Comparison of ENCODE assay signal across 15 cellular contexts in the genomic region with DNA sequence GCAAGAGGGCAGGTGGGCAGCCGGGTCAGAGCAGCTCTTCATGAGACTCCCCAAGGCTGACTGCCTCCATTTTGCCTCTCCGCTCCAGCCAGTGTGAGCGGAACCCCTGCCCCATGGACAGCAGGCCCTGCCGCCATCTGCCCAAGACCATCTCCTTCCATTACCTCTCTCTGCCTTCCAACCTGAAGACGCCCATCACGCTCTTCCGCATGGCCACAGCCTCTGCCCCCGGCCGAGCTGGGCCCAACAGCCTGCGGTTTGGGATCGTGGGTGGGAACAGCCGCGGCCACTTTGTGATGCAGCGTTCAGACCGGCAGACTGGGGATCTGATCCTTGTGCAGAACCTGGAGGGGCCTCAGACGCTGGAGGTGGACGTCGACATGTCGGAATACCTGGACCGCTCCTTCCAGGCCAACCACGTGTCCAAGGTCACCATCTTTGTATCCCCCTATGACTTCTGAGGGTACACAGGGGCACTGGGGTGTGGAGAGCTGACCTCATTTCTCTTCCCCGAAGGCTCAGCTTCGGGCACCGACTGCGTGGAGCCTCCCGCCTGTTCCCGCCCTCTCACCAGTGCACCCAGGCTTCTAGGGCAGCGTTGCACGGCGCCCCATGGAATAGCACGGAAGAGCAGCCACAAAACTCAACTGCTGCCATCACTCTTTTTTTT. TPM values are rescaled to one million over a fixed set of nuclear protein-coding genes. Genes with fewer than 3 reads are reported as not detected.
DNase-seq lines count a peak whose midpoint lies in the region; ATAC-seq and TF ChIP-seq lines count a peak whose summit lies in the region.
"Had no signal": no experiment of that assay in that cellular context is flagged by ENCODE, and none has a peak within 500 bp of the region (broad histone marks: within the 10 kb centered on the region; RNA-seq: fewer than 3 reads in every experiment).

No MANE protein-coding gene starts in this region.

- TF ChIP-seq CTCF in PC-3 (conservative IDR thresholded peaks at IDR 0.05; ENCODE audit: low read depth, low read length) (no peak), mucosa of descending colon (IDR thresholded peaks at IDR 0.05) (no peak)

- CTCF ChIA-PET in PC-3 (lab: Charles Lee) = no interaction called here

- WGBS in trophoblast cell (ENCODE audit: extremely low coverage, insufficient coverage, insufficient read length) = no CpG with 5 or more reads among the region's 31 CpGs

- peak overlapping the region; percentile 94 for H3K27ac Mint-ChIP-seq in T-helper 1 cell treated with Interleukin-12 subunit alpha and Interleukin-12 subunit beta and Interleukin-4 antibody, amounts not matched to agents 30 μg/mL and 1 μg/mL, for 36 hours
- H3K27ac Mint-ChIP-seq in activated naive CD4-positive, alpha-beta T cell treated with anti-CD3 and anti-CD28 coated beads, Interleukin-2, amount 50 U/mL, for 72 hours = peak overlapping the region; percentile 96 to 97

- no peak overlapping the region for H2BK120ac ChIP-seq in trophoblast cell (ENCODE audit: insufficient read depth, low read length, poor library complexity)

- H2AK5ac ChIP-seq in trophoblast cell (ENCODE audit: low read length) = no peak overlapping the region

- H3K4me1 Mint-ChIP-seq in T-helper 1 cell treated with Interleukin-12 subunit alpha and Interleukin-12 subunit beta and Interleukin-4 antibody, amounts not matched to agents 30 μg/mL and 1 μg/mL, for 36 hours (ENCODE audit: low read depth) = peaks cover 76% of the 10 kb centered on the region

- H3K4me1 ChIP-seq in PC-3 (ENCODE audit: insufficient read depth, low read length) = peaks cover 12% of the 10 kb centered on the region
- H3K4me1 ChIP-seq in trophoblast cell (ENCODE audit: control insufficient read depth in 1 of 2, insufficient read depth in 2 of 2, low read length in 2 of 2) = peaks cover 0 to 2% of the 10 kb centered on the region in 2 experiments
- H3K4me1 ChIP-seq in mucosa of descending colon (ENCODE audit: low read depth) = no peaks in the 10 kb centered on the region
- H3K4me1 ChIP-seq: stomach had no signal

- no peak overlapping the region for H3K23ac ChIP-seq in trophoblast cell (ENCODE audit: low read length)

- H3K27me3 ChIP-seq in PC-3 (ENCODE audit: low read length) = no peaks in the 10 kb centered on the region
- no peaks in the 10 kb centered on the region for H3K27me3 ChIP-seq in trophoblast cell (ENCODE audit: insufficient read depth, low read length)

- POLR2A ChIA-PET in PC-3 (lab: Charles Lee; ENCODE audit: unreplicated experiment) = no interaction called here

- no peaks in the 10 kb centered on the region for H4K20me1 ChIP-seq in PC-3 (ENCODE audit: low read length)

- H3K4ac ChIP-seq in trophoblast cell (ENCODE audit: low read depth, low read length) = no peak overlapping the region

- H3K9me3 ChIP-seq in PC-3 (ENCODE audit: low read length) (no peaks in the 10 kb centered on the region), trophoblast cell (ENCODE audit: insufficient read depth, low read depth, low read length) (peaks cover 5% of the 10 kb centered on the region), mucosa of descending colon (no peaks in the 10 kb centered on the region)
- H3K9me3 ChIP-seq: stomach had no signal

- peaks cover 46% of the 10 kb centered on the region for H3K36me3 Mint-ChIP-seq in T-helper 1 cell treated with Interleukin-12 subunit alpha and Interleukin-12 subunit beta and Interleukin-4 antibody, amounts not matched to agents 30 μg/mL and 1 μg/mL, for 36 hours (ENCODE audit: low read depth)
- H3K36me3 Mint-ChIP-seq in activated naive CD4-positive, alpha-beta T cell treated with anti-CD3 and anti-CD28 coated beads, Interleukin-2, amount 50 U/mL, for 72 hours = peaks cover 41 to 84% of the 10 kb centered on the region in 2 donors

- H3K9me2 ChIP-seq in PC-3 (replicated peaks; ENCODE audit: low read length) = no peaks in the 10 kb centered on the region

- H4K12ac ChIP-seq in trophoblast cell (ENCODE audit: low read depth, low read length) = no peak overlapping the region

- no peaks in the 10 kb centered on the region for H3K27me3 Mint-ChIP-seq in T-helper 1 cell treated with Interleukin-12 subunit alpha and Interleukin-12 subunit beta and Interleukin-4 antibody, amounts not matched to agents 30 μg/mL and 1 μg/mL, for 36 hours (ENCODE audit: low read depth)

- ATAC-seq in PC-3 (no peak), mucosa of descending colon (no peak)
- ATAC-seq in activated naive CD4-positive, alpha-beta T cell treated with anti-CD3 and anti-CD28 coated beads, Interleukin-2, amount 50 U/mL, for 72 hours = no peak
- ATAC-seq: SK-N-SH treated with all-trans-retinoic acid at 6 μM for 48 hours had no signal

- no peaks in the 10 kb centered on the region for H3F3A ChIP-seq in PC-3 (ENCODE audit: low read length, unreplicated experiment)

- H2BK12ac ChIP-seq in trophoblast cell (ENCODE audit: low read length) = peak overlapping the region; percentile 51

- H3K4me2 ChIP-seq in PC-3 (ENCODE audit: low read length) (0 out of 2 replicates have a peak overlapping the region, but pooled peaks have one; percentile 44), trophoblast cell (ENCODE audit: low read length) (no peak overlapping the region)

- H4K8ac ChIP-seq in trophoblast cell (ENCODE audit: low read depth, low read length) = no peak overlapping the region

- no peak overlapping the region for H3K14ac ChIP-seq in trophoblast cell (ENCODE audit: low read length)

- H3K27ac ChIP-seq in PC-3 (ENCODE audit: low read length) = peak overlapping the region; percentile 66; the same call in 1 of the 2 replicates
- H3K27ac ChIP-seq in trophoblast cell (ENCODE audit: low read depth, low read length) = no peak overlapping the region
- H3K27ac ChIP-seq: 22Rv1, GM23248 had no signal

- no TSS peak for BruUV-seq in PC-3 (replicated peaks; lab: Mats Ljungman, UMichigan)

- H3K79me2 ChIP-seq in PC-3 (ENCODE audit: low read length) = no peaks in the 10 kb centered on the region
- no peaks in the 10 kb centered on the region for H3K79me2 ChIP-seq in trophoblast cell (ENCODE audit: control insufficient read depth, insufficient read depth, low read length, poor library complexity)

- H3K4me3 ChIP-seq in PC-3 (ENCODE audit: low read length) (no peak overlapping the region), trophoblast cell (ENCODE audit: low read depth, low read length) (no peak overlapping the region), mucosa of descending colon (no peak overlapping the region)
- H3K4me3 ChIP-seq: GM23248, stomach had no signal

- DNase-seq in T-helper 1 cell (no peak), PC-3 (no peak), trophoblast cell (no peak), mucosa of descending colon (no peak), NCI-H1930 (lab: John Stamatoyannopoulos, UW) (no peak), NCI-H2107 treated with DMSO at 0.1 percent for 48 hours (lab: John Stamatoyannopoulos, UW; ENCODE audit: unreplicated experiment) (no peak)
- DNase-seq in activated naive CD4-positive, alpha-beta T cell treated with anti-CD3 and anti-CD28 coated beads, Interleukin-2, amount 50 U/mL, for 72 hours (ENCODE audit: low spot score in 2 of 2) = no peak
- DNase-seq: caudate nucleus, GM23248, midbrain, stomach had no signal

- H2AFZ ChIP-seq in PC-3 (ENCODE audit: low read length) (no peak overlapping the region; the same call in 1 of the 2 replicates), trophoblast cell (ENCODE audit: insufficient read depth, low read length, poor library complexity) (no peak overlapping the region)
- H2AFZ ChIP-seq: GM23248 had no signal

- H4K91ac ChIP-seq in trophoblast cell (ENCODE audit: low read depth, low read length) = no peak overlapping the region

- no peak overlapping the region for H3K18ac ChIP-seq in trophoblast cell (ENCODE audit: low read length)

- H3K9me3 Mint-ChIP-seq in T-helper 1 cell treated with Interleukin-12 subunit alpha and Interleukin-12 subunit beta and Interleukin-4 antibody, amounts not matched to agents 30 μg/mL and 1 μg/mL, for 36 hours = no peaks in the 10 kb centered on the region
- peaks cover 3 to 9% of the 10 kb centered on the region in 2 donors for H3K9me3 Mint-ChIP-seq in activated naive CD4-positive, alpha-beta T cell treated with anti-CD3 and anti-CD28 coated beads, Interleukin-2, amount 50 U/mL, for 72 hours

- H3K4me3 Mint-ChIP-seq in T-helper 1 cell treated with Interleukin-12 subunit alpha and Interleukin-12 subunit beta and Interleukin-4 antibody, amounts not matched to agents 30 μg/mL and 1 μg/mL, for 36 hours = peak overlapping the region; percentile 63

- intact Hi-C loops in PC-3 (cut with micrococcal nuclease) (no loop called here), mucosa of descending colon (cut with DNase I, micrococcal nuclease) (no loop called here)

- no peaks in the 10 kb centered on the region for H3K36me3 ChIP-seq in PC-3 (ENCODE audit: low read depth, low read length)
- no peaks in the 10 kb centered on the region for H3K36me3 ChIP-seq in trophoblast cell (ENCODE audit: control insufficient read depth in 1 of 2, insufficient read depth in 2 of 2, low read length in 2 of 2)
- no peaks in the 10 kb centered on the region for H3K36me3 ChIP-seq in mucosa of descending colon (ENCODE audit: low read depth)
- H3K36me3 ChIP-seq: stomach had no signal

- H3K9ac ChIP-seq in PC-3 (ENCODE audit: low read length) (no peak overlapping the region), trophoblast cell (ENCODE audit: low read length) (no peak overlapping the region)
- H3K9ac ChIP-seq: GM23248 had no signal

- no peaks in the 10 kb centered on the region for H3K79me1 ChIP-seq in trophoblast cell (ENCODE audit: low read length)

- H2BK5ac ChIP-seq in trophoblast cell (ENCODE audit: low read depth, low read length, poor library complexity) = no peak overlapping the region

RNA-seq across cellular contexts. Expression of a gene that starts 49.0 kb away (rescaled TPM):
- 0.75 and 2.2 TPM in 2 replicates for total RNA-seq in PC-3 (2014; rRNA removed)
- total RNA-seq in activated naive CD4-positive, alpha-beta T cell treated with anti-CD3 and anti-CD28 coated beads, Interleukin-2, amount 50 U/mL, for 72 hours = 10 to 100 TPM; 25.4 to 48.5 TPM
- polyA plus RNA-seq in trophoblast cell (2013) = 2.7 TPM in 2 replicates
- total RNA-seq in mucosa of descending colon = 1 to 10 TPM in 1 of 3 donors, under 1 TPM in 2; 0.72 to 2.2 (median 0.94) TPM
- polyA plus RNA-seq: keratinocyte had no signal
